2 cellular contexts compared by ENCODE assay signal in the genomic region with DNA sequence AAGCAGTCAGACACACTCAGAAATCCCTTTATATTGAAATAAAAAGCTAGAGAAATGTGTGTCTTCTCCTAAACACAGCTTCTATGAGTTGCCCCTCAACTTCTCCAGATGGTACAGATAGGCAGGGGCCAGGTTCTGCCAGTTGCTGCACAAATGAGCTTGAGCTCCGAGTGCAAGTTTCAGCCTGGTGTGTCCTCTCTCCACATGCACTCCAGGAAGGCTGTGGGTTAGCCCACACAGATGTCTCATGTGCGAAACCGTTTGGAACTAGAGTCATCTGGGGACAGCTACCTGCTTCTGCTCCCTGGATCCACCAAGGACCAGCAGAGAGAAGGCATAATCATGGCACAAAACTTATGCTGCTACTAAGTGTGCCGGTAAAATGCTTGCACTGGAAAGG.
TF ChIP-seq lines count a peak whose summit lies in the region.

No MANE protein-coding gene starts in this region.

TF ChIP-seq in H1, 55 proteins besides CTCF, POLR2A, EP300 and RAD21:
- no peak for TF ChIP-seq SAP30 (IDR thresholded peaks at IDR 0.05; ENCODE audit: insufficient read depth, insufficient replicate concordance, low read length)
- TF ChIP-seq, protein P1, sequence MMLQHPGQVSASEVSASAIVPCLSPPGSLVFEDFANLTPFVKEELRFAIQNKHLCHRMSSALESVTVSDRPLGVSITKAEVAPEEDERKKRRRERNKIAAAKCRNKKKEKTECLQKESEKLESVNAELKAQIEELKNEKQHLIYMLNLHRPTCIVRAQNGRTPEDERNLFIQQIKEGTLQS (IDR thresholded peaks at IDR 0.05; ENCODE audit: insufficient read depth, low read depth, low read length), result no peak
- no peak for TF ChIP-seq CBX5 (IDR thresholded peaks at IDR 0.05; ENCODE audit: low read depth, low read length)
- TF ChIP-seq SP2 (IDR thresholded peaks at IDR 0.05; ENCODE audit: low read length), result no peak
- no peak for TF ChIP-seq RFX5 (IDR thresholded peaks at IDR 0.05; ENCODE audit: borderline replicate concordance, low read depth, low read length)

TF ChIP-seq in HEK293T, 16 proteins besides CTCF, POLR2A, EP300 and RAD21:
- TF ChIP-seq ZNF384 (IDR thresholded peaks at IDR 0.05) (no peak), FOXK2 (IDR thresholded peaks at IDR 0.05) (no peak)
- TF ChIP-seq, protein P2, sequence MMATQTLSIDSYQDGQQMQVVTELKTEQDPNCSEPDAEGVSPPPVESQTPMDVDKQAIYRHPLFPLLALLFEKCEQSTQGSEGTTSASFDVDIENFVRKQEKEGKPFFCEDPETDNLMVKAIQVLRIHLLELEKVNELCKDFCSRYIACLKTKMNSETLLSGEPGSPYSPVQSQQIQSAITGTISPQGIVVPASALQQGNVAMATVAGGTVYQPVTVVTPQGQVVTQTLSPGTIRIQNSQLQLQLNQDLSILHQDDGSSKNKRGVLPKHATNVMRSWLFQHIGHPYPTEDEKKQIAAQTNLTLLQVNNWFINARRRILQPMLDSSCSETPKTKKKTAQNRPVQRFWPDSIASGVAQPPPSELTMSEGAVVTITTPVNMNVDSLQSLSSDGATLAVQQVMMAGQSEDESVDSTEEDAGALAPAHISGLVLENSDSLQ (IDR thresholded peaks at IDR 0.05), result no peak
TF ChIP-seq in HEK293T: peak in this region for 0.
